ENCODE assay signal across 17 cellular contexts in the genomic region with DNA sequence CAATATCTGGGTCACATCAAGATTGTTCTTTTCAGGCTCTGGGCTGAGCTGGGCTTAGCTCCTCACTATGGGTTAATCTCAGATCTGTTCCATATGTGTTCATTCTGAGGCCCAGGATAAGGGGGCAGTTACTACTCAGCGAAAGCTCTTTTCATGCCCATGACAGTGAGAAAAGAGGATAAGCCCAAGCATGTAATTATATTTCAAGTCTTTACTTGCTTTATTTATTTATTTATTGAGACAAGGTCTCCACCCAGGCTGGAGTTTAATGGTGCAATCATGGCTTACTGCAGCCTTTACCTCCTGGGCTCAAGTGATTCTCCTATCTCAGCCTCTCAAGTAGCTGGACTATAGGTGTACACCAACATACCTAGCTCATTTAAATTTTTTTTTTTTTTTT. TPM values are rescaled to one million over a fixed set of nuclear protein-coding genes. Genes with fewer than 3 reads are reported as not detected.
DNase-seq lines count a peak whose midpoint lies in the region; ATAC-seq, FAIRE-seq and TF ChIP-seq lines count a peak whose summit lies in the region.
"Had no signal": no experiment of that assay in that cellular context is flagged by ENCODE, and none has a peak within 500 bp of the region (broad histone marks: within the 10 kb centered on the region; RNA-seq: fewer than 3 reads in every experiment).

No MANE protein-coding gene starts in this region.

- FAIRE-seq in D721Med (lab: Jason Lieb, UNC): peak; percentile 80
- FAIRE-seq: GM12878, GM18507, H54 had no signal

- H3K27me3 ChIP-seq in foreskin keratinocyte: no peaks in the 10 kb centered on the region
- H3K27me3 ChIP-seq: BLaER1 treated with 17β-estradiol and CSF1 and Interleukin-3, amounts not matched to agents 10 nM and 100 nM had no signal

- TF ChIP-seq CTCF in D721Med (IDR thresholded peaks at IDR 0.05; ENCODE audit: insufficient read depth, missing control alignments): no peak
- TF ChIP-seq CTCF in foreskin keratinocyte (conservative IDR thresholded peaks at IDR 0.05): no peak

- DNase-seq in NCI-H748 (lab: John Stamatoyannopoulos, UW; ENCODE audit: unreplicated experiment): peak; percentile 8
- DNase-seq in NCI-H748 treated with DMSO at 0.1 percent for 48 hours (lab: John Stamatoyannopoulos, UW): no peak
- no peak for DNase-seq in D721Med (ENCODE audit: insufficient read length, low spot score)
- DNase-seq in NCI-H69 (lab: John Stamatoyannopoulos, UW): peak; percentile 57
- DNase-seq in foreskin keratinocyte: peak; percentile 26 to 53
- no peak for DNase-seq in midbrain (lab: John Stamatoyannopoulos, UW)
- DNase-seq: ACHN; CD4-positive, CD25-positive, alpha-beta regulatory T cell; DMS79; GM23248 had no signal

- H3K4me1 ChIP-seq in foreskin keratinocyte: peaks cover under 1% of the 10 kb centered on the region

- H3K27ac ChIP-seq in foreskin keratinocyte: no peak overlapping the region
- H3K27ac ChIP-seq: BLaER1 treated with 17β-estradiol and CSF1 and Interleukin-3, amounts not matched to agents 10 nM and 100 nM; GM23248; HL-60 had no signal

- ATAC-seq in foreskin keratinocyte (no peak), GM18519 (IDR thresholded peaks at IDR 0.05; ENCODE audit: low FRiP score, unreplicated experiment) (no peak)
- ATAC-seq: GM12878, HCT116 had no signal

RNA-seq across cellular contexts. Expression of a gene that starts 44.7 kb away (rescaled TPM):
- 33.0 and 40.4 TPM in 2 replicates for total RNA-seq in foreskin keratinocyte
- polyA plus RNA-seq in foreskin keratinocyte: 68.5 and 72.5 TPM in 2 replicates

RNA-seq across cellular contexts. Expression of a gene that starts 54.4 kb away (rescaled TPM):
- total RNA-seq in foreskin keratinocyte: 19.2 and 20.2 TPM in 2 replicates
- 11.2 and 11.6 TPM in 2 replicates for polyA plus RNA-seq in foreskin keratinocyte

Comparison
In these comparisons a context has a peak if more than half of its experiments do, and no peak if none do; other contexts are left out.
1. DNase-seq: peak in NCI-H748 (single experiment), NCI-H69 (single experiment) and foreskin keratinocyte (2 of 2); none in NCI-H748 treated with DMSO at 0.1 percent for 48 hours (single experiment), D721Med (single experiment) and midbrain (single experiment).